ENCODE assay signal across 12 cellular contexts in genomic region chr6:84332139-84333034, GRCh38.
DNase-seq lines count a peak whose midpoint lies in the region; ATAC-seq and TF ChIP-seq lines count a peak whose summit lies in the region.
"Had no signal": no experiment of that assay in that cellular context is flagged by ENCODE, and none has a peak within 500 bp of the region (broad histone marks: within the 10 kb centered on the region; RNA-seq: fewer than 3 reads in every experiment).

No MANE protein-coding gene starts in this region.

- no peak overlapping the region for H3K27ac ChIP-seq in CD8-positive, alpha-beta T cell (ENCODE audit: low read depth, low read length)
- H3K27ac ChIP-seq: C4-2B, left ventricle myocardium inferior, upper lobe of right lung had no signal

- intact Hi-C loops in CD8-positive, alpha-beta T cell (cut with DNase I, micrococcal nuclease): no loop called here

- DNase-seq in NOMO-1 treated with dmso at 0.1 percent for 144 hours (lab: John Stamatoyannopoulos, UW; ENCODE audit: unreplicated experiment) (peak; percentile 12), cerebellar nuclear complex (lab: John Stamatoyannopoulos, UW) (no peak), D341Med (ENCODE audit: low spot score) (no peak)
- DNase-seq in CD8-positive, alpha-beta T cell: no peak
- DNase-seq in activated naive CD4-positive, alpha-beta T cell treated with anti-CD3 and anti-CD28 coated beads, Interleukin-2, amount 50 U/mL, for 16 hours: no peak
- DNase-seq: left ventricle myocardium inferior, NCI-H510A, upper lobe of right lung had no signal

- H3K27me3 ChIP-seq in CD8-positive, alpha-beta T cell (ENCODE audit: insufficient read depth, low read length): no peaks in the 10 kb centered on the region
- H3K27me3 ChIP-seq: upper lobe of right lung had no signal

- no peak overlapping the region for H3K4me3 Mint-ChIP-seq in CD8-positive, alpha-beta T cell

- no peak overlapping the region for H3K4me3 ChIP-seq in CD8-positive, alpha-beta T cell (ENCODE audit: low read depth, low read length)
- H3K4me3 ChIP-seq: left ventricle myocardium inferior, upper lobe of right lung had no signal

- no peaks in the 10 kb centered on the region for H3K9me3 ChIP-seq in CD8-positive, alpha-beta T cell (ENCODE audit: low read length)
- H3K9me3 ChIP-seq: upper lobe of right lung had no signal

- H3K4me1 ChIP-seq in CD8-positive, alpha-beta T cell (ENCODE audit: insufficient read depth, low read length): no peaks in the 10 kb centered on the region
- H3K4me1 ChIP-seq: left ventricle myocardium inferior, upper lobe of right lung had no signal

- no peak overlapping the region for H3K27ac Mint-ChIP-seq in CD8-positive, alpha-beta T cell

- no peaks in the 10 kb centered on the region for H3K36me3 Mint-ChIP-seq in CD8-positive, alpha-beta T cell

- TF ChIP-seq CTCF in CD8-positive, alpha-beta T cell (IDR thresholded peaks at IDR 0.05): no peak

- H3K36me3 ChIP-seq in CD8-positive, alpha-beta T cell (ENCODE audit: insufficient read depth, low read length): no peaks in the 10 kb centered on the region
- H3K36me3 ChIP-seq: left ventricle myocardium inferior, upper lobe of right lung had no signal

- no peaks in the 10 kb centered on the region for H3K27me3 Mint-ChIP-seq in CD8-positive, alpha-beta T cell (ENCODE audit: low read depth)

- H3K4me1 Mint-ChIP-seq in CD8-positive, alpha-beta T cell (ENCODE audit: low read depth): no peaks in the 10 kb centered on the region

- ATAC-seq in GM18517 (IDR thresholded peaks at IDR 0.05; ENCODE audit: unreplicated experiment) (peak; percentile 94), GM21515 (IDR thresholded peaks at IDR 0.05; ENCODE audit: unreplicated experiment) (peak; percentile 98), HG03064 (IDR thresholded peaks at IDR 0.05; ENCODE audit: low read depth, unreplicated experiment) (peak; percentile 93)
- no peak for ATAC-seq in CD8-positive, alpha-beta T cell
- ATAC-seq: upper lobe of right lung had no signal

- POLR2A ChIA-PET in CD8-positive, alpha-beta T cell (lab: Charles Lee): no interaction called here

- H3K9me3 Mint-ChIP-seq in CD8-positive, alpha-beta T cell: peaks cover 13% of the 10 kb centered on the region

- CTCF ChIA-PET in CD8-positive, alpha-beta T cell (lab: Charles Lee): no interaction called here
